Comparison of ENCODE assay signal across 8 cellular contexts in the genomic region with DNA sequence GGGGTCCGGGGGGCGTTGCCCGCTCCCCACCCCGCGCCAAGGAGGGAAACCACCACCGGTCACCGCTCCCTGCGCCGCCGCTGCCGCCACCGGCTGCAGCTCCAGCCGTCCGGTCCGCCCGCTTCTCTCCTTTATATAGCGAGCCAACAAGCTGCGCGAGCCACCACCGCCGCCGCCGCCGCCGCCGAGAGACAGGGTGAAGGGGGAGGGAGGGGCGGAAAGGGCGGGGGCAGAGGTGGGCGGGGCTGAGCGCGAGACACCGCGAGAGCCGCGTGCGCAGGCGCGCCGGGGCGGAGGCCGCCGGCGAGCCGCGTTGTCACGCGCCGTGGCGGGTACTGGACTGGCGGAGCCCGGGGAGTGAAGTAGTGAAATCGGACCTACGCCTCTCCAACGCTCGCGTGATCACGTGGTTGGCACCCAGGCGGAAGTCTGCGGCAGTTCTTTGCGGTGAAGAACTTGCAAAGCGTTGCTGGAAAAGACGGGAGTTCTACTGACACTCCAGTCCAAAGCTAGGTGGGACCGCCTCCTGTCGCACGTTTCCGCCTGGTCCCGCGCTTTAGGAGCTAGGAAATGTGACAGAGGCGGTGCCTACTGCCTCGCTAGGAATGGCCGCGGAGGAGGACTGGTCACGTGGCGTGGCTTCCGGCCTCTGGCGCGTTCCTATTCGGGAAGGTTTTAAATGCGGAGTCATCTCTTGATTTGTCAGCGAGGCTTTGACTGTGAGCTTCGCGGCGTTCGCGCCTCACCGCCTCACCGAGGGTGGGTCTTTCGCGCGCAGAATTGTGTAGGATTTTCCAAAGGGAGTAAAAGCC. TPM values are rescaled to one million over a fixed set of nuclear protein-coding genes. Genes with fewer than 3 reads are reported as not detected.
DNase-seq lines count a peak whose midpoint lies in the region; ATAC-seq lines count a peak whose summit lies in the region.

TSS of gene GTF2A1 (minus strand) at position 193 of the 812 bp plus-strand sequence. CDS start 441 bp downstream, outside the sequence.

- intact Hi-C loops in dendritic cell treated with granulocyte-macrophage colony-stimulating factor and Interleukin-4, amounts not matched to agents 40 ng/mL and 50 ng/mL, for 4 days (cut with micrococcal nuclease): loop anchor here (1.0 to 2.0 kb wide), 2 partner anchors 50 to 280 kb away; partner anchors contain the start of gene CEP128

- H3K9me3 Mint-ChIP-seq in dendritic cell treated with granulocyte-macrophage colony-stimulating factor and Interleukin-4, amounts not matched to agents 40 ng/mL and 50 ng/mL, for 4 days: no peaks in the 10 kb centered on the region

- H3K27me3 Mint-ChIP-seq in dendritic cell treated with granulocyte-macrophage colony-stimulating factor and Interleukin-4, amounts not matched to agents 40 ng/mL and 50 ng/mL, for 4 days: no peaks in the 10 kb centered on the region

- DNase-seq in C1 segment of cervical spinal cord (lab: John Stamatoyannopoulos, UW) (peak; percentile 96 to 100 (median 99)), NCI-H748 treated with DMSO at 0.1 percent for 48 hours (lab: John Stamatoyannopoulos, UW) (peak; percentile 99), left lobe of liver (ENCODE audit: low spot score) (peak; percentile 97)
- DNase-seq in activated CD4-positive, alpha-beta T cell treated with anti-CD3 and anti-CD28 coated beads, Interleukin-2, amount 50 U/mL, for 24 hours (ENCODE audit: low read depth in 1 of 2, low spot score in 1 of 2): peak; percentile 87 to 90
- DNase-seq in stimulated activated CD4-positive, alpha-beta T cell treated with anti-CD3 and anti-CD28 coated beads, Interleukin-2, amount 100 ng/mL, for 4 hours (ENCODE audit: low read depth): peak; percentile 88

- H3K27ac Mint-ChIP-seq in dendritic cell treated with granulocyte-macrophage colony-stimulating factor and Interleukin-4, amounts not matched to agents 40 ng/mL and 50 ng/mL, for 4 days: peak within 1 kb of the TSS; percentile 100

- ATAC-seq in GM19372 (IDR thresholded peaks at IDR 0.05; ENCODE audit: low read depth, unreplicated experiment) (peak; percentile 66), HG03558 (IDR thresholded peaks at IDR 0.05; ENCODE audit: extremely low read depth, unreplicated experiment) (peak; percentile 64), left lobe of liver (peak; percentile 79)

- H3K4me1 Mint-ChIP-seq in dendritic cell treated with granulocyte-macrophage colony-stimulating factor and Interleukin-4, amounts not matched to agents 40 ng/mL and 50 ng/mL, for 4 days (ENCODE audit: low read depth): peaks cover 30% of the 10 kb centered on the region

- H3K4me3 Mint-ChIP-seq in dendritic cell treated with granulocyte-macrophage colony-stimulating factor and Interleukin-4, amounts not matched to agents 40 ng/mL and 50 ng/mL, for 4 days: peak within 1 kb of the TSS; percentile 94

- H3K36me3 Mint-ChIP-seq in dendritic cell treated with granulocyte-macrophage colony-stimulating factor and Interleukin-4, amounts not matched to agents 40 ng/mL and 50 ng/mL, for 4 days (ENCODE audit: low read depth): peaks cover 24% of the 10 kb centered on the region

RNA-seq across cellular contexts. Expression of gene GTF2A1, which starts in this region (rescaled TPM):
- total RNA-seq in left lobe of liver: 11.1 TPM

Comparison
In these comparisons a context has a peak if more than half of its experiments do, and no peak if none do; other contexts are left out.
1. Peak in every context shown above with its lines: DNase-seq and ATAC-seq.